3 cellular contexts compared by ENCODE assay signal in genomic region chr10:128796513-128796912, GRCh38.
"Had no signal": no experiment of that assay in that cellular context is flagged by ENCODE, and none has a peak within 500 bp of the region (broad histone marks: within the 10 kb centered on the region; RNA-seq: fewer than 3 reads in every experiment).

No MANE protein-coding gene starts in this region.

- ATAC-seq: GM12878 had no signal

- DNase-seq: GDM1, GF-D8 had no signal

- H3K4me3 ChIP-seq: GM12878 had no signal
